8 cellular contexts compared by ENCODE assay signal in the genomic region with DNA sequence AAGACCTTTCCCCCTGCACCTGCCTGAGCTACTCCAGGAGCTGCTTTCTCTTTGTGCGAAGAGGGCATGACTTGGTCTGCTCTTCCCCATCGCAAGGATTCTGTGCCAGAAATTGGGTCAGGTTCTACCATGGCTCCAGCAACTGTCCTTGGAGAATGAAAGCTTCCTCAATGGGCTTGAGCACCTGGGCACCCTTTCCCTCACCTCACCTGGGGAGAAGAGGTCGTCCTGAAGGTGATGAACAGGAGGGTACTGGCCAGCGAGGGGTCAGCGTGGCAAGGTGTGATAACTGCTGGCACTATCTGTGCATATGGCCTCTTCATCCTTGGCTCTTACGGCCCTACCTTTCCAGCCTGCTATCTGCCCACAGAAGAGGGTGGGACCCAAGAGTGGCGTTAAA. TPM values are rescaled to one million over a fixed set of nuclear protein-coding genes. Genes with fewer than 3 reads are reported as not detected.
DNase-seq lines count a peak whose midpoint lies in the region; ATAC-seq and TF ChIP-seq lines count a peak whose summit lies in the region.

No MANE protein-coding gene starts in this region.

- POLR2A ChIA-PET in naive thymus-derived CD4-positive, alpha-beta T cell (lab: Charles Lee), result interaction anchor here (1.1 to 3.6 kb wide), 7 partner anchors 12 to 1053 kb away, joined by 3 to 16 read pairs (median 5); partner anchors contain the start of genes DCAF1 and MAPKAPK3

- H3K4me3 ChIP-seq in left ventricle myocardium inferior (peak overlapping the region; percentile 74), breast epithelium (peak overlapping the region; percentile 65 to 77 (median 76)), vagina (peak overlapping the region in 1 of 2 donors; percentile 99)
- no peak overlapping the region for H3K4me3 ChIP-seq in naive thymus-derived CD4-positive, alpha-beta T cell (ENCODE audit: low read length)

- peaks cover 4 to 40% (median 25%) of the 10 kb centered on the region in 5 donors for H3K36me3 Mint-ChIP-seq in naive thymus-derived CD4-positive, alpha-beta T cell

- peaks cover 59% of the 10 kb centered on the region for H3K36me3 ChIP-seq in left ventricle myocardium inferior
- no peaks in the 10 kb centered on the region for H3K36me3 ChIP-seq in breast epithelium
- peaks cover 7 to 49% (median 23%) of the 10 kb centered on the region in 3 experiments for H3K36me3 ChIP-seq in naive thymus-derived CD4-positive, alpha-beta T cell (ENCODE audit: control insufficient read depth in 2 of 3, insufficient read depth in 3 of 3, low read length in 3 of 3)
- peaks cover 0 to 38% of the 10 kb centered on the region in 2 donors for H3K36me3 ChIP-seq in vagina

- H3K27me3 ChIP-seq in left ventricle myocardium inferior (ENCODE audit: low read depth), result no peaks in the 10 kb centered on the region
- H3K27me3 ChIP-seq in breast epithelium, result no peaks in the 10 kb centered on the region
- H3K27me3 ChIP-seq in naive thymus-derived CD4-positive, alpha-beta T cell (ENCODE audit: control insufficient read depth in 2 of 2, insufficient read depth in 2 of 2, low read length in 2 of 2), result no peaks in the 10 kb centered on the region
- H3K27me3 ChIP-seq in vagina, result no peaks in the 10 kb centered on the region

- H3K9me3 Mint-ChIP-seq in naive thymus-derived CD4-positive, alpha-beta T cell, result peaks cover 0 to 10% (median 0%) of the 10 kb centered on the region in 11 donors

- H3K9me3 ChIP-seq in left ventricle myocardium inferior (replicated peaks) (no peaks in the 10 kb centered on the region), breast epithelium (no peaks in the 10 kb centered on the region), vagina (no peaks in the 10 kb centered on the region)
- no peaks in the 10 kb centered on the region for H3K9me3 ChIP-seq in naive thymus-derived CD4-positive, alpha-beta T cell (ENCODE audit: control insufficient read depth in 2 of 3, low read length in 3 of 3)

- H3K4me3 Mint-ChIP-seq in naive thymus-derived CD4-positive, alpha-beta T cell, result peak overlapping the region in 8 of 10 donors; percentile 69 to 83 (median 74)

- DNase-seq in left ventricle myocardium inferior (no peak), Right ventricle myocardium inferior (ENCODE audit: missing footprints) (no peak), breast epithelium (ENCODE audit: low spot score in 2 of 2) (no peak), vagina (ENCODE audit: extremely low spot score in 2 of 2) (peak in 1 of 2 donors; percentile 70), DMS153 treated with DMSO at 0.1 percent for 48 hours (lab: John Stamatoyannopoulos, UW; ENCODE audit: unreplicated experiment) (no peak)
- DNase-seq in naive thymus-derived CD4-positive, alpha-beta T cell, result no peak

- H3K4me1 Mint-ChIP-seq in naive thymus-derived CD4-positive, alpha-beta T cell, result peaks cover 39 to 75% (median 66%) of the 10 kb centered on the region in 7 donors

- H3K27ac Mint-ChIP-seq in naive thymus-derived CD4-positive, alpha-beta T cell, result peak overlapping the region in 8 of 9 donors; percentile 48 to 90 (median 86)

- peaks cover 90% of the 10 kb centered on the region for H3K4me1 ChIP-seq in left ventricle myocardium inferior
- peaks cover 4 to 39% of the 10 kb centered on the region in 2 donors for H3K4me1 ChIP-seq in breast epithelium
- peaks cover 47 to 59% of the 10 kb centered on the region in 2 donors for H3K4me1 ChIP-seq in naive thymus-derived CD4-positive, alpha-beta T cell (ENCODE audit: control insufficient read depth in 2 of 2, insufficient read depth in 2 of 2, low read length in 2 of 2)
- H3K4me1 ChIP-seq in vagina, result peaks cover 88% of the 10 kb centered on the region

- TF ChIP-seq CTCF in left ventricle myocardium inferior (IDR thresholded peaks at IDR 0.05; ENCODE audit: borderline replicate concordance) (no peak), breast epithelium (IDR thresholded peaks at IDR 0.05) (no peak), vagina (IDR thresholded peaks at IDR 0.05) (no peak)

- intact Hi-C loops in left ventricle myocardium inferior (cut with micrococcal nuclease) (no loop called here), Right ventricle myocardium inferior (cut with DNase I) (loop anchor here (5.0 kb wide), 1 partner anchor 773 kb away; the partner anchor contains the start of gene MAPKAPK3), breast epithelium (cut with DNase I; ENCODE audit: low total_unique reads) (loop anchor here (10.0 kb wide), 1 partner anchor 815 kb away; no protein-coding TSS in a partner anchor), vagina (cut with DNase I) (loop anchor here (10.0 kb wide), 1 partner anchor 285 kb away; the partner anchor contains the start of gene TEX264)
- intact Hi-C loops in naive thymus-derived CD4-positive, alpha-beta T cell (cut with micrococcal nuclease), result loop anchor here in 1 of 2 donors (2.0 to 5.0 kb wide), 2 partner anchors 407 to 667 kb away; partner anchors contain the start of gene DUSP7

- H3K27ac ChIP-seq in left ventricle myocardium inferior (replicated peaks), result peak overlapping the region; percentile 91
- H3K27ac ChIP-seq in breast epithelium, result peak overlapping the region; percentile 88 to 89
- peak overlapping the region; percentile 90 for H3K27ac ChIP-seq in naive thymus-derived CD4-positive, alpha-beta T cell (ENCODE audit: low read depth, low read length)
- H3K27ac ChIP-seq in vagina, result peak overlapping the region; percentile 65

- no peaks in the 10 kb centered on the region for H3K27me3 Mint-ChIP-seq in naive thymus-derived CD4-positive, alpha-beta T cell

- CTCF ChIA-PET in naive thymus-derived CD4-positive, alpha-beta T cell (lab: Charles Lee), result interaction anchor here (0.6 to 2.0 kb wide), 14 partner anchors 10 to 774 kb away, joined by 3 to 13 read pairs (median 4); partner anchors contain the start of genes DCAF1 and MAPKAPK3

- ATAC-seq in Right ventricle myocardium inferior (no peak), GM21717 (IDR thresholded peaks at IDR 0.05; ENCODE audit: unreplicated experiment) (no peak), HG03135 (IDR thresholded peaks at IDR 0.05; ENCODE audit: unreplicated experiment) (no peak)
- no peak for ATAC-seq in naive thymus-derived CD4-positive, alpha-beta T cell

- TF ChIP-seq POLR2A in breast epithelium (IDR thresholded peaks at IDR 0.05) (no peak), vagina (IDR thresholded peaks at IDR 0.05) (no peak)

RNA-seq across cellular contexts. Expression of gene RBM15B, which starts 0.9 kb away (rescaled TPM):
- total RNA-seq in left ventricle myocardium inferior (12.5 TPM), Right ventricle myocardium inferior (11.8 TPM), breast epithelium (10 to 100 TPM; 24.6 to 32.5 (median 28.7) TPM), vagina (20.6 TPM)
- total RNA-seq in naive thymus-derived CD4-positive, alpha-beta T cell, result 10 to 100 TPM; 29.9 to 40.6 (median 31.3) TPM
- 10 to 100 TPM; 12.8 to 22.8 TPM for polyA plus RNA-seq in naive thymus-derived CD4-positive, alpha-beta T cell

RNA-seq across cellular contexts. Expression of gene MANF, which starts 5.1 kb away (rescaled TPM):
- total RNA-seq in left ventricle myocardium inferior (48.5 TPM), Right ventricle myocardium inferior (46.1 TPM), breast epithelium (10 to 100 TPM; 34.2 to 80.6 (median 40.0) TPM), vagina (42.2 TPM)
- total RNA-seq in naive thymus-derived CD4-positive, alpha-beta T cell, result 100 to 1,000 TPM in 1 of 5 experiments, 10 to 100 TPM in 4; 28.2 to 182 (median 68.0) TPM
- 10 to 100 TPM; 40.9 to 48.4 TPM for polyA plus RNA-seq in naive thymus-derived CD4-positive, alpha-beta T cell
